ENCODE assay signal across 1 cellular context in the genomic region with DNA sequence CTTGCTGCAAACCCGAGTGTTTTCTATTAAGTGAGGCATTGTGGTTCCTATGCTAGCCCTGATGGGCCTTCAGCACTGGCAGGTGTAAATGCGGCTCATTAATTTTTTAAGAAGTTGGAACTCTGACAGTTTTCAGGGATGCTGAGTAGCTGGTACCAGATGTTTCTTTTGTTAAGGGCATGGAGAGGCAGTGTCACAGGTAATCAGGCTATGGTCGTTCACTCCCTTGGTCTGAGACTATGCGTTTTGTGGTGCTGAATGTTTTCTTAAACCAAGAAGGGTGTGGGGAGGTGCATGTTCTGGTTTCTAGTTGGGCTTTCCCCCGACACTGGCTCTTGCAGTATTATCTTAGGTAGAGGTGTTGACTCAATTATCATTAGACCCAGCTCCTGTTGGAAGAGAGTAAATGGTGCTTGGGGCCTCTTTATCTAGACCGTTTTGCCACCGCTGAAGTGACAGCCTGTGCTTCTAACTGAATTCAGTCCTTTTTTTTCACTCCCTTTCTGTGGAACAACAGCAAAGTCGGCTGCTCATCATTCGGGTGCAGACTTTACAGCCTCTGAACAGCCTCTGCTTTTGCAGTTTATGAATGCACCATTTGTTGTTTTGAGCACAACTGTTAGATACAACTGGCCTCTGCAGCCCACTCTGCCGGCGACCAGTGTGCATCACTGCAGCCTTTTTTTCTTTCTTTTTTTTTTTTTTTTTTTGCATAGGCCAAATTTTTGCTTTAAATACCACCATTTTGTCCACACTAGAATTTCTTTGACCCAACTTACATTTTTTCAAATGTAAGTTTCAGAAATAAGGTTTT.
TF ChIP-seq lines count a peak whose summit lies in the region.

No MANE protein-coding gene starts in this region.

TF ChIP-seq in K562, 482 proteins besides CTCF, POLR2A, EP300 and RAD21 (continued from another document and continues in another):
- no peak for TF ChIP-seq HMG20B (CRISPR knock-in tag; IDR thresholded peaks at IDR 0.05)
- no peak for TF ChIP-seq SIN3B (IDR thresholded peaks at IDR 0.05; ENCODE audit: low read depth)
- TF ChIP-seq RFX5 (IDR thresholded peaks at IDR 0.05; ENCODE audit: low read depth, low read length) = 0 out of 2 replicates have a peak, but pooled peaks have one; percentile 22
- TF ChIP-seq, protein P1, sequence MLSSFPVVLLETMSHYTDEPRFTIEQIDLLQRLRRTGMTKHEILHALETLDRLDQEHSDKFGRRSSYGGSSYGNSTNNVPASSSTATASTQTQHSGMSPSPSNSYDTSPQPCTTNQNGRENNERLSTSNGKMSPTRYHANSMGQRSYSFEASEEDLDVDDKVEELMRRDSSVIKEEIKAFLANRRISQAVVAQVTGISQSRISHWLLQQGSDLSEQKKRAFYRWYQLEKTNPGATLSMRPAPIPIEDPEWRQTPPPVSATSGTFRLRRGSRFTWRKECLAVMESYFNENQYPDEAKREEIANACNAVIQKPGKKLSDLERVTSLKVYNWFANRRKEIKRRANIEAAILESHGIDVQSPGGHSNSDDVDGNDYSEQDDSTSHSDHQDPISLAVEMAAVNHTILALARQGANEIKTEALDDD (IDR thresholded peaks at IDR 0.05) = peak; percentile 69; the same call in 1 of the 2 replicates
- TF ChIP-seq TAF1 (IDR thresholded peaks at IDR 0.05; ENCODE audit: control insufficient read depth, extremely low read depth, insufficient read depth, low read length, severe bottlenecking) = no peak
- no peak for TF ChIP-seq ZKSCAN1 (IDR thresholded peaks at IDR 0.05; ENCODE audit: low read depth, low read length)
- TF ChIP-seq ZNF507 (tag; conservative IDR thresholded peaks at IDR 0.05) = no peak
- TF ChIP-seq TCF3 (CRISPR knock-in tag; IDR thresholded peaks at IDR 0.05) = peak; percentile 71
- TF ChIP-seq, protein P2, sequence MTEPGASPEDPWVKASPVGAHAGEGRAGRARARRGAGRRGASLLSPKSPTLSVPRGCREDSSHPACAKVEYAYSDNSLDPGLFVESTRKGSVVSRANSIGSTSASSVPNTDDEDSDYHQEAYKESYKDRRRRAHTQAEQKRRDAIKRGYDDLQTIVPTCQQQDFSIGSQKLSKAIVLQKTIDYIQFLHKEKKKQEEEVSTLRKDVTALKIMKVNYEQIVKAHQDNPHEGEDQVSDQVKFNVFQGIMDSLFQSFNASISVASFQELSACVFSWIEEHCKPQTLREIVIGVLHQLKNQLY (CRISPR knock-in tag; conservative IDR thresholded peaks at IDR 0.05) = no peak
- TF ChIP-seq XRCC4 (IDR thresholded peaks at IDR 0.05; ENCODE audit: extremely low read depth, insufficient read depth, insufficient read length) = no peak
- TF ChIP-seq ZNF232 (CRISPR knock-in tag; IDR thresholded peaks at IDR 0.05) = no peak
- no peak for TF ChIP-seq CREM (IDR thresholded peaks at IDR 0.05; ENCODE audit: low read depth)
- TF ChIP-seq ZNF384 (IDR thresholded peaks at IDR 0.05; ENCODE audit: low read depth, low read length) = peak; percentile 99
- peak; percentile 61 for TF ChIP-seq CTBP1 (IDR thresholded peaks at IDR 0.05; ENCODE audit: borderline replicate concordance)
- TF ChIP-seq, protein P3, sequence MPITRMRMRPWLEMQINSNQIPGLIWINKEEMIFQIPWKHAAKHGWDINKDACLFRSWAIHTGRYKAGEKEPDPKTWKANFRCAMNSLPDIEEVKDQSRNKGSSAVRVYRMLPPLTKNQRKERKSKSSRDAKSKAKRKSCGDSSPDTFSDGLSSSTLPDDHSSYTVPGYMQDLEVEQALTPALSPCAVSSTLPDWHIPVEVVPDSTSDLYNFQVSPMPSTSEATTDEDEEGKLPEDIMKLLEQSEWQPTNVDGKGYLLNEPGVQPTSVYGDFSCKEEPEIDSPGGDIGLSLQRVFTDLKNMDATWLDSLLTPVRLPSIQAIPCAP (CRISPR knock-in tag; IDR thresholded peaks at IDR 0.05; ENCODE audit: borderline replicate concordance) = no peak
- TF ChIP-seq SMAD4 (CRISPR knock-in tag; conservative IDR thresholded peaks at IDR 0.05) = peak; percentile 65
- TF ChIP-seq, protein P4, sequence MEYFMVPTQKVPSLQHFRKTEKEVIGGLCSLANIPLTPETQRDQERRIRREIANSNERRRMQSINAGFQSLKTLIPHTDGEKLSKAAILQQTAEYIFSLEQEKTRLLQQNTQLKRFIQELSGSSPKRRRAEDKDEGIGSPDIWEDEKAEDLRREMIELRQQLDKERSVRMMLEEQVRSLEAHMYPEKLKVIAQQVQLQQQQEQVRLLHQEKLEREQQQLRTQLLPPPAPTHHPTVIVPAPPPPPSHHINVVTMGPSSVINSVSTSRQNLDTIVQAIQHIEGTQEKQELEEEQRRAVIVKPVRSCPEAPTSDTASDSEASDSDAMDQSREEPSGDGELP (CRISPR knock-in tag; IDR thresholded peaks at IDR 0.05; ENCODE audit: borderline replicate concordance) = no peak
- no peak for TF ChIP-seq BRF1 (IDR thresholded peaks at IDR 0.05; ENCODE audit: borderline replicate concordance, extremely low read depth, insufficient read length)
- no peak for TF ChIP-seq ZNF668 (CRISPR knock-in tag; IDR thresholded peaks at IDR 0.05)
- TF ChIP-seq MEIS2 (IDR thresholded peaks at IDR 0.05; ENCODE audit: partially characterized antibody) = peak; percentile 50
- no peak for TF ChIP-seq ZNF584 (CRISPR knock-in tag; IDR thresholded peaks at IDR 0.05; ENCODE audit: low read depth)
- TF ChIP-seq, protein P5, sequence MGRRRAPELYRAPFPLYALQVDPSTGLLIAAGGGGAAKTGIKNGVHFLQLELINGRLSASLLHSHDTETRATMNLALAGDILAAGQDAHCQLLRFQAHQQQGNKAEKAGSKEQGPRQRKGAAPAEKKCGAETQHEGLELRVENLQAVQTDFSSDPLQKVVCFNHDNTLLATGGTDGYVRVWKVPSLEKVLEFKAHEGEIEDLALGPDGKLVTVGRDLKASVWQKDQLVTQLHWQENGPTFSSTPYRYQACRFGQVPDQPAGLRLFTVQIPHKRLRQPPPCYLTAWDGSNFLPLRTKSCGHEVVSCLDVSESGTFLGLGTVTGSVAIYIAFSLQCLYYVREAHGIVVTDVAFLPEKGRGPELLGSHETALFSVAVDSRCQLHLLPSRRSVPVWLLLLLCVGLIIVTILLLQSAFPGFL (CRISPR knock-in tag; IDR thresholded peaks at IDR 0.05) = no peak
- TF ChIP-seq RFX1 (IDR thresholded peaks at IDR 0.05) = no peak
- no peak for TF ChIP-seq ZNF764 (CRISPR knock-in tag; IDR thresholded peaks at IDR 0.05; ENCODE audit: low read depth)
- no peak for TF ChIP-seq PTTG1 (tag; IDR thresholded peaks at IDR 0.05; ENCODE audit: low read depth)
- TF ChIP-seq ZNF766 (CRISPR knock-in tag; conservative IDR thresholded peaks at IDR 0.05) = peak; percentile 71
- TF ChIP-seq, protein P6, sequence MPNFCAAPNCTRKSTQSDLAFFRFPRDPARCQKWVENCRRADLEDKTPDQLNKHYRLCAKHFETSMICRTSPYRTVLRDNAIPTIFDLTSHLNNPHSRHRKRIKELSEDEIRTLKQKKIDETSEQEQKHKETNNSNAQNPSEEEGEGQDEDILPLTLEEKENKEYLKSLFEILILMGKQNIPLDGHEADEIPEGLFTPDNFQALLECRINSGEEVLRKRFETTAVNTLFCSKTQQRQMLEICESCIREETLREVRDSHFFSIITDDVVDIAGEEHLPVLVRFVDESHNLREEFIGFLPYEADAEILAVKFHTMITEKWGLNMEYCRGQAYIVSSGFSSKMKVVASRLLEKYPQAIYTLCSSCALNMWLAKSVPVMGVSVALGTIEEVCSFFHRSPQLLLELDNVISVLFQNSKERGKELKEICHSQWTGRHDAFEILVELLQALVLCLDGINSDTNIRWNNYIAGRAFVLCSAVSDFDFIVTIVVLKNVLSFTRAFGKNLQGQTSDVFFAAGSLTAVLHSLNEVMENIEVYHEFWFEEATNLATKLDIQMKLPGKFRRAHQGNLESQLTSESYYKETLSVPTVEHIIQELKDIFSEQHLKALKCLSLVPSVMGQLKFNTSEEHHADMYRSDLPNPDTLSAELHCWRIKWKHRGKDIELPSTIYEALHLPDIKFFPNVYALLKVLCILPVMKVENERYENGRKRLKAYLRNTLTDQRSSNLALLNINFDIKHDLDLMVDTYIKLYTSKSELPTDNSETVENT (CRISPR knock-in tag; IDR thresholded peaks at IDR 0.05) = no peak
- no peak for TF ChIP-seq RBM25 (IDR thresholded peaks at IDR 0.05; ENCODE audit: low read depth, low read length, severe bottlenecking)
- TF ChIP-seq L3MBTL2 (IDR thresholded peaks at IDR 0.05) = 0 out of 2 replicates have a peak, but pooled peaks have one; percentile 18
- TF ChIP-seq, protein P7, sequence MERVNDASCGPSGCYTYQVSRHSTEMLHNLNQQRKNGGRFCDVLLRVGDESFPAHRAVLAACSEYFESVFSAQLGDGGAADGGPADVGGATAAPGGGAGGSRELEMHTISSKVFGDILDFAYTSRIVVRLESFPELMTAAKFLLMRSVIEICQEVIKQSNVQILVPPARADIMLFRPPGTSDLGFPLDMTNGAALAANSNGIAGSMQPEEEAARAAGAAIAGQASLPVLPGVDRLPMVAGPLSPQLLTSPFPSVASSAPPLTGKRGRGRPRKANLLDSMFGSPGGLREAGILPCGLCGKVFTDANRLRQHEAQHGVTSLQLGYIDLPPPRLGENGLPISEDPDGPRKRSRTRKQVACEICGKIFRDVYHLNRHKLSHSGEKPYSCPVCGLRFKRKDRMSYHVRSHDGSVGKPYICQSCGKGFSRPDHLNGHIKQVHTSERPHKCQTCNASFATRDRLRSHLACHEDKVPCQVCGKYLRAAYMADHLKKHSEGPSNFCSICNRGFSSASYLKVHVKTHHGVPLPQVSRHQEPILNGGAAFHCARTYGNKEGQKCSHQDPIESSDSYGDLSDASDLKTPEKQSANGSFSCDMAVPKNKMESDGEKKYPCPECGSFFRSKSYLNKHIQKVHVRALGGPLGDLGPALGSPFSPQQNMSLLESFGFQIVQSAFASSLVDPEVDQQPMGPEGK (CRISPR knock-in tag; IDR thresholded peaks at IDR 0.05; ENCODE audit: borderline replicate concordance) = no peak
- no peak for TF ChIP-seq ZNF583 (CRISPR knock-in tag; IDR thresholded peaks at IDR 0.05)
- TF ChIP-seq TCFL5 (CRISPR knock-in tag; conservative IDR thresholded peaks at IDR 0.05) = no peak
- no peak for TF ChIP-seq MAFK (IDR thresholded peaks at IDR 0.05; ENCODE audit: low read length)
- no peak for TF ChIP-seq KDM5B (IDR thresholded peaks at IDR 0.05; ENCODE audit: insufficient replicate concordance, low read depth, low read length)
- no peak for TF ChIP-seq ZNF316 (IDR thresholded peaks at IDR 0.05)
- TF ChIP-seq, protein P8, sequence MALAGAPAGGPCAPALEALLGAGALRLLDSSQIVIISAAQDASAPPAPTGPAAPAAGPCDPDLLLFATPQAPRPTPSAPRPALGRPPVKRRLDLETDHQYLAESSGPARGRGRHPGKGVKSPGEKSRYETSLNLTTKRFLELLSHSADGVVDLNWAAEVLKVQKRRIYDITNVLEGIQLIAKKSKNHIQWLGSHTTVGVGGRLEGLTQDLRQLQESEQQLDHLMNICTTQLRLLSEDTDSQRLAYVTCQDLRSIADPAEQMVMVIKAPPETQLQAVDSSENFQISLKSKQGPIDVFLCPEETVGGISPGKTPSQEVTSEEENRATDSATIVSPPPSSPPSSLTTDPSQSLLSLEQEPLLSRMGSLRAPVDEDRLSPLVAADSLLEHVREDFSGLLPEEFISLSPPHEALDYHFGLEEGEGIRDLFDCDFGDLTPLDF (CRISPR knock-in tag; IDR thresholded peaks at IDR 0.05) = no peak
- no peak for TF ChIP-seq MECOM (CRISPR knock-in tag; IDR thresholded peaks at IDR 0.05)
- TF ChIP-seq CBFB (CRISPR knock-in tag; IDR thresholded peaks at IDR 0.05) = no peak
- TF ChIP-seq OTX1 (CRISPR knock-in tag; IDR thresholded peaks at IDR 0.05) = no peak
- TF ChIP-seq ELF2 (CRISPR knock-in tag; IDR thresholded peaks at IDR 0.05) = no peak
- no peak for TF ChIP-seq ZFX (CRISPR knock-in tag; IDR thresholded peaks at IDR 0.05)
- peak; percentile 55; the same call in 1 of the 2 replicates for TF ChIP-seq SMARCA4 (IDR thresholded peaks at IDR 0.05)
- TF ChIP-seq GATAD2B (IDR thresholded peaks at IDR 0.05; ENCODE audit: borderline replicate concordance) = peak; percentile 43; the same call in 1 of the 2 replicates
- TF ChIP-seq, protein P9, sequence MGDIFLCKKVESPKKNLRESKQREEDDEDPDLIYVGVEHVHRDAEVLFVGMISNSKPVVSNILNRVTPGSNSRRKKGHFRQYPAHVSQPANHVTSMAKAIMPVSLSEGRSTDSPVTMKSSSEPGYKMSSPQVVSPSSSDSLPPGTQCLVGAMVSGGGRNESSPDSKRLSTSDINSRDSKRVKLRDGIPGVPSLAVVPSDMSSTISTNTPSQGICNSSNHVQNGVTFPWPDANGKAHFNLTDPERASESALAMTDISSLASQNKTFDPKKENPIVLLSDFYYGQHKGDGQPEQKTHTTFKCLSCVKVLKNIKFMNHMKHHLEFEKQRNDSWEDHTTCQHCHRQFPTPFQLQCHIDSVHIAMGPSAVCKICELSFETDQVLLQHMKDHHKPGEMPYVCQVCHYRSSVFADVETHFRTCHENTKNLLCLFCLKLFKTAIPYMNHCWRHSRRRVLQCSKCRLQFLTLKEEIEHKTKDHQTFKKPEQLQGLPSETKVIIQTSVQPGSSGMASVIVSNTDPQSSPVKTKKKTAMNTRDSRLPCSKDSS (IDR thresholded peaks at IDR 0.05; ENCODE audit: low read depth, partially characterized antibody) = no peak
- TF ChIP-seq, protein P10, sequence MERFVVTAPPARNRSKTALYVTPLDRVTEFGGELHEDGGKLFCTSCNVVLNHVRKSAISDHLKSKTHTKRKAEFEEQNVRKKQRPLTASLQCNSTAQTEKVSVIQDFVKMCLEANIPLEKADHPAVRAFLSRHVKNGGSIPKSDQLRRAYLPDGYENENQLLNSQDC (CRISPR knock-in tag; IDR thresholded peaks at IDR 0.05) = no peak
- no peak for TF ChIP-seq SRSF7 (optimal IDR thresholded peaks at IDR 0.05; ENCODE audit: low read depth, low read length)
- TF ChIP-seq TBP (optimal IDR thresholded peaks at IDR 0.05; ENCODE audit: low read depth, low read length) = peak; percentile 65
- TF ChIP-seq, protein P11, sequence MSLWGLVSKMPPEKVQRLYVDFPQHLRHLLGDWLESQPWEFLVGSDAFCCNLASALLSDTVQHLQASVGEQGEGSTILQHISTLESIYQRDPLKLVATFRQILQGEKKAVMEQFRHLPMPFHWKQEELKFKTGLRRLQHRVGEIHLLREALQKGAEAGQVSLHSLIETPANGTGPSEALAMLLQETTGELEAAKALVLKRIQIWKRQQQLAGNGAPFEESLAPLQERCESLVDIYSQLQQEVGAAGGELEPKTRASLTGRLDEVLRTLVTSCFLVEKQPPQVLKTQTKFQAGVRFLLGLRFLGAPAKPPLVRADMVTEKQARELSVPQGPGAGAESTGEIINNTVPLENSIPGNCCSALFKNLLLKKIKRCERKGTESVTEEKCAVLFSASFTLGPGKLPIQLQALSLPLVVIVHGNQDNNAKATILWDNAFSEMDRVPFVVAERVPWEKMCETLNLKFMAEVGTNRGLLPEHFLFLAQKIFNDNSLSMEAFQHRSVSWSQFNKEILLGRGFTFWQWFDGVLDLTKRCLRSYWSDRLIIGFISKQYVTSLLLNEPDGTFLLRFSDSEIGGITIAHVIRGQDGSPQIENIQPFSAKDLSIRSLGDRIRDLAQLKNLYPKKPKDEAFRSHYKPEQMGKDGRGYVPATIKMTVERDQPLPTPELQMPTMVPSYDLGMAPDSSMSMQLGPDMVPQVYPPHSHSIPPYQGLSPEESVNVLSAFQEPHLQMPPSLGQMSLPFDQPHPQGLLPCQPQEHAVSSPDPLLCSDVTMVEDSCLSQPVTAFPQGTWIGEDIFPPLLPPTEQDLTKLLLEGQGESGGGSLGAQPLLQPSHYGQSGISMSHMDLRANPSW (CRISPR knock-in tag; IDR thresholded peaks at IDR 0.05) = no peak
- TF ChIP-seq DNMT1 (IDR thresholded peaks at IDR 0.05) = no peak
- TF ChIP-seq SUPT5H (IDR thresholded peaks at IDR 0.05) = no peak
- no peak for TF ChIP-seq ZBTB8A (IDR thresholded peaks at IDR 0.05; ENCODE audit: partially characterized antibody)
- TF ChIP-seq BDP1 (IDR thresholded peaks at IDR 0.05; ENCODE audit: insufficient read depth, insufficient read length) = no peak
- no peak for TF ChIP-seq IFI16 (CRISPR knock-in tag; IDR thresholded peaks at IDR 0.05)
- no peak; the same call in none of the 2 replicates for TF ChIP-seq EP400 (IDR thresholded peaks at IDR 0.05)
- no peak for TF ChIP-seq TRIM24 (IDR thresholded peaks at IDR 0.05)
- TF ChIP-seq ZNF311 (CRISPR knock-in tag; IDR thresholded peaks at IDR 0.05) = no peak
